ENCODE assay signal across 14 cellular contexts in the genomic region with DNA sequence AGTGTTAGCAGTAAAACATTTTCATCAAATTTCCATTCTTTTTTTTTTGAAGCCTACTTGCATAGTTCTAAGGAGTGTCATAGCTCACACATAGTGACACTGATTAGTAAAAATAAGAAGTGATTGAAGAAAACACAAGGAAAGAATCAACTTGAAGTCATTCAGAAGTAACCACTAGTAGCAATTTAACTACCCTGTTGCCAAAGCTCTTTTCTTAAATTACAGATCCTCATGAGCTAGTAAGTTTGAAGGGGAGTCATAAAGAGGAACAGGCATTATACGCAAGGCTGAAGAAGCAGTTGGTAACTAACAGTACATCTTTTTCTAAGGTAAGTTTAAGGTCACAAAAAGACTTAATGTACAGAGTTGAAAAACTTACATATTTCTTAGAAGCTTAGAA.
DNase-seq lines count a peak whose midpoint lies in the region; ATAC-seq and TF ChIP-seq lines count a peak whose summit lies in the region.
"Had no signal": no experiment of that assay in that cellular context is flagged by ENCODE, and none has a peak within 500 bp of the region (broad histone marks: within the 10 kb centered on the region; RNA-seq: fewer than 3 reads in every experiment).

No MANE protein-coding gene starts in this region.

- H3K4me1 Mint-ChIP-seq in activated CD8-positive, alpha-beta T cell treated with anti-CD3 and anti-CD28 coated beads for 36 hours (ENCODE audit: low read depth), result peaks cover 29% of the 10 kb centered on the region
- H3K4me1 Mint-ChIP-seq: brain had no signal

- POLR2A ChIA-PET in activated CD8-positive, alpha-beta T cell treated with anti-CD3 and anti-CD28 coated beads for 36 hours (lab: Charles Lee), result interaction anchor here (1.0 to 4.0 kb wide), 7 partner anchors 10 to 71 kb away, joined by 3 to 24 read pairs (median 4); no protein-coding TSS in a partner anchor

- no peak overlapping the region for H4K91ac ChIP-seq in trophoblast cell (ENCODE audit: low read depth, low read length)

- H3K23ac ChIP-seq in trophoblast cell (ENCODE audit: low read length), result no peak overlapping the region

- peak; percentile 2 for ATAC-seq in activated CD8-positive, alpha-beta T cell treated with anti-CD3 and anti-CD28 coated beads for 36 hours
- no peak for ATAC-seq in GM21360 (IDR thresholded peaks at IDR 0.05; ENCODE audit: unreplicated experiment)
- ATAC-seq: left lobe of liver, WTC11 had no signal

- intact Hi-C loops in activated CD8-positive, alpha-beta T cell treated with anti-CD3 and anti-CD28 coated beads for 36 hours (cut with micrococcal nuclease), result loop anchor here (2.0 to 5.0 kb wide), 2 partner anchors 94 to 180 kb away; no protein-coding TSS in a partner anchor

- H3K79me2 ChIP-seq in trophoblast cell (ENCODE audit: control insufficient read depth, insufficient read depth, low read length, poor library complexity), result no peaks in the 10 kb centered on the region
- H3K79me2 ChIP-seq: parathyroid adenoma had no signal

- H3K4me1 ChIP-seq in neutrophil (ENCODE audit: control insufficient read depth in 1 of 2, insufficient read depth in 1 of 2, low read depth in 1 of 2, low read length in 1 of 2) (peaks cover 16 to 22% of the 10 kb centered on the region in 2 experiments), trophoblast cell (ENCODE audit: control insufficient read depth in 1 of 2, insufficient read depth in 2 of 2, low read length in 2 of 2) (no peaks in the 10 kb centered on the region)
- H3K4me1 ChIP-seq: parathyroid adenoma had no signal

- H3K36me3 ChIP-seq in neutrophil (no peaks in the 10 kb centered on the region), trophoblast cell (ENCODE audit: control insufficient read depth in 1 of 2, insufficient read depth in 2 of 2, low read length in 2 of 2) (no peaks in the 10 kb centered on the region)

- H3K9me3 Mint-ChIP-seq in activated CD8-positive, alpha-beta T cell treated with anti-CD3 and anti-CD28 coated beads for 36 hours, result no peaks in the 10 kb centered on the region
- H3K9me3 Mint-ChIP-seq: brain, WTC11 had no signal

- no peak overlapping the region for H3K4me3 ChIP-seq in neutrophil (ENCODE audit: low read depth in 1 of 2, low read length in 1 of 2)
- H3K4me3 ChIP-seq in trophoblast cell (ENCODE audit: low read depth, low read length), result no peak overlapping the region

- no peak overlapping the region for H3K14ac ChIP-seq in trophoblast cell (ENCODE audit: low read length)

- H3K4me2 ChIP-seq in trophoblast cell (ENCODE audit: low read length), result no peak overlapping the region

- no peak overlapping the region for H2AK5ac ChIP-seq in trophoblast cell (ENCODE audit: low read length)

- peaks cover 18% of the 10 kb centered on the region for H3K36me3 Mint-ChIP-seq in activated CD8-positive, alpha-beta T cell treated with anti-CD3 and anti-CD28 coated beads for 36 hours (ENCODE audit: low read depth)
- H3K36me3 Mint-ChIP-seq: brain, WTC11 had no signal

- H4K8ac ChIP-seq in trophoblast cell (ENCODE audit: low read depth, low read length), result no peak overlapping the region

- peak overlapping the region; percentile 96 for H3K27ac Mint-ChIP-seq in activated CD8-positive, alpha-beta T cell treated with anti-CD3 and anti-CD28 coated beads for 36 hours
- H3K27ac Mint-ChIP-seq: brain, WTC11 had no signal

- H3K27ac ChIP-seq in neutrophil (peak overlapping the region; percentile 53), trophoblast cell (ENCODE audit: low read depth, low read length) (no peak overlapping the region)
- H3K27ac ChIP-seq: parathyroid adenoma had no signal

- no peak overlapping the region for H3K4me3 Mint-ChIP-seq in activated CD8-positive, alpha-beta T cell treated with anti-CD3 and anti-CD28 coated beads for 36 hours
- H3K4me3 Mint-ChIP-seq: brain, WTC11 had no signal

- H3K27me3 Mint-ChIP-seq in activated CD8-positive, alpha-beta T cell treated with anti-CD3 and anti-CD28 coated beads for 36 hours, result no peaks in the 10 kb centered on the region

- no peaks in the 10 kb centered on the region for H3K9me3 ChIP-seq in neutrophil
- no peaks in the 10 kb centered on the region for H3K9me3 ChIP-seq in trophoblast cell (ENCODE audit: insufficient read depth, low read depth, low read length)

- H3K27me3 ChIP-seq in neutrophil (peaks cover 15% of the 10 kb centered on the region), trophoblast cell (ENCODE audit: insufficient read depth, low read length) (no peaks in the 10 kb centered on the region)

- H4K12ac ChIP-seq in trophoblast cell (ENCODE audit: low read depth, low read length), result no peak overlapping the region

- H3K18ac ChIP-seq in trophoblast cell (ENCODE audit: low read length), result no peak overlapping the region

- no peak overlapping the region for H2BK5ac ChIP-seq in trophoblast cell (ENCODE audit: low read depth, low read length, poor library complexity)

- no peaks in the 10 kb centered on the region for H3K79me1 ChIP-seq in trophoblast cell (ENCODE audit: low read length)

- CTCF ChIA-PET in activated CD8-positive, alpha-beta T cell treated with anti-CD3 and anti-CD28 coated beads for 36 hours (lab: Charles Lee), result interaction anchor here (1.0 to 3.6 kb wide), 8 partner anchors 8 to 257 kb away, joined by 3 to 16 read pairs (median 4); no protein-coding TSS in a partner anchor

- H3K9ac ChIP-seq in trophoblast cell (ENCODE audit: low read length), result no peak overlapping the region
- H3K9ac ChIP-seq: parathyroid adenoma had no signal

- no peak for TF ChIP-seq CTCF in activated CD8-positive, alpha-beta T cell treated with anti-CD3 and anti-CD28 coated beads for 36 hours (IDR thresholded peaks at IDR 0.05)
- TF ChIP-seq CTCF in neutrophil (IDR thresholded peaks at IDR 0.05), result no peak

- H2BK120ac ChIP-seq in trophoblast cell (ENCODE audit: insufficient read depth, low read length, poor library complexity), result no peak overlapping the region

- no peak overlapping the region for H2BK12ac ChIP-seq in trophoblast cell (ENCODE audit: low read length)

- no CpG with 5 or more reads among the region's 1 CpG for WGBS in trophoblast cell (ENCODE audit: extremely low coverage, insufficient coverage, insufficient read length)

- H2AFZ ChIP-seq in trophoblast cell (ENCODE audit: insufficient read depth, low read length, poor library complexity), result no peak overlapping the region
- H2AFZ ChIP-seq: parathyroid adenoma had no signal

- in situ Hi-C loops in KBM-7 (cut with MboI; ENCODE audit: low pct_unique_long_range_greater_than_20kb, low sequenced_read_pairs), result no loop called here

- DNase-seq in SIG-M5 treated with dmso at 0.1 percent for 504 hours (lab: John Stamatoyannopoulos, UW; ENCODE audit: unreplicated experiment), result peak; percentile 64
- no peak for DNase-seq in SIG-M5 (lab: John Stamatoyannopoulos, UW)
- peak; percentile 64 for DNase-seq in KBM-7
- no peak for DNase-seq in activated CD8-positive, alpha-beta T cell treated with anti-CD3 and anti-CD28 coated beads for 36 hours
- no peak for DNase-seq in DMS53 treated with DMSO at 0.1 percent for 48 hours (lab: John Stamatoyannopoulos, UW; ENCODE audit: unreplicated experiment)
- no peak for DNase-seq in trophoblast cell
- DNase-seq: 8988T, NCI-H1092 treated with DMSO at 0.1 percent for 48 hours had no signal

- no peak overlapping the region for H3K4ac ChIP-seq in trophoblast cell (ENCODE audit: low read depth, low read length)

Comparison
In these comparisons a context has a peak if more than half of its experiments do, and no peak if none do; other contexts are left out.
1. DNase-seq: peak in SIG-M5 treated with dmso at 0.1 percent for 504 hours (single experiment) and KBM-7 (single experiment); none in SIG-M5 (single experiment), activated CD8-positive, alpha-beta T cell treated with anti-CD3 and anti-CD28 coated beads for 36 hours (single experiment), DMS53 treated with DMSO at 0.1 percent for 48 hours (single experiment) and trophoblast cell (0 of 2).